9 cellular contexts compared by ENCODE assay signal in genomic region chr12:12901158-12901791, GRCh38. TPM values are rescaled to one million over a fixed set of nuclear protein-coding genes. Genes with fewer than 3 reads are reported as not detected.
A peak's percentile ranks its signal among the peaks of the same experiment; 100 is the strongest.
DNase-seq lines count a peak whose midpoint lies in the region; ATAC-seq, FAIRE-seq and TF ChIP-seq lines count a peak whose summit lies in the region.
"Had no signal": no experiment of that assay in that cellular context is flagged by ENCODE, and none has a peak within 500 bp of the region (broad histone marks: within the 10 kb centered on the region; RNA-seq: fewer than 3 reads in every experiment).

No MANE protein-coding gene starts in this region.

- H3K27me3 Mint-ChIP-seq in astrocyte (ENCODE audit: low read depth, unreplicated experiment), result no peaks in the 10 kb centered on the region

- H3K4me2 ChIP-seq in astrocyte (ENCODE audit: low read length), result peak overlapping the region; percentile 75

- H3K27me3 ChIP-seq in astrocyte (ENCODE audit: insufficient read depth, low read length) (no peaks in the 10 kb centered on the region), kidney epithelial cell (ENCODE audit: control insufficient read depth, insufficient read depth, low read length) (no peaks in the 10 kb centered on the region)

- no peaks in the 10 kb centered on the region for H3K36me3 ChIP-seq in astrocyte (ENCODE audit: insufficient read depth, low read length)
- no peaks in the 10 kb centered on the region for H3K36me3 ChIP-seq in kidney epithelial cell (ENCODE audit: control insufficient read depth, insufficient read depth, low read length)

- no peaks in the 10 kb centered on the region for H3K9me3 Mint-ChIP-seq in astrocyte (ENCODE audit: unreplicated experiment)

- peak overlapping the region; percentile 9 for H3K4me3 ChIP-seq in astrocyte (ENCODE audit: insufficient read depth, low read depth, low read length)
- H3K4me3 ChIP-seq in kidney epithelial cell (ENCODE audit: low read depth, low read length), result no peak overlapping the region

- peaks cover 2% of the 10 kb centered on the region for H3K36me3 Mint-ChIP-seq in astrocyte (ENCODE audit: low read depth, unreplicated experiment)

- FAIRE-seq in astrocyte (lab: Jason Lieb, UNC), result peak; percentile 82
- peak; percentile 91 for FAIRE-seq in urothelium cell line (lab: Jason Lieb, UNC)
- FAIRE-seq: TTC549 had no signal

- no peak overlapping the region for H3K4me3 Mint-ChIP-seq in astrocyte (ENCODE audit: unreplicated experiment)

- TF ChIP-seq CTCF in astrocyte (IDR thresholded peaks at IDR 0.05; ENCODE audit: insufficient read depth, low read depth, low read length) (no peak), kidney epithelial cell (IDR thresholded peaks at IDR 0.05; ENCODE audit: insufficient read depth, low read length, poor library complexity, severe bottlenecking) (no peak)

- DNase-seq in activated naive CD4-positive, alpha-beta T cell treated with anti-CD3 and anti-CD28 coated beads, Interleukin-2, amount 50 U/mL, for 16 hours, result peak; percentile 26
- DNase-seq in activated naive CD4-positive, alpha-beta T cell treated with Interleukin-2 at 50 U/mL for 16 hours, result no peak
- DNase-seq in astrocyte (ENCODE audit: low read depth) (peak; percentile 97), kidney epithelial cell (ENCODE audit: low read depth) (peak; percentile 93), urothelium cell line (ENCODE audit: low spot score) (peak; percentile 84), NCI-H526 (lab: John Stamatoyannopoulos, UW) (no peak), ureter (ENCODE audit: low spot score) (no peak)

- H4K20me1 ChIP-seq in astrocyte (ENCODE audit: insufficient read depth, low read length), result no peaks in the 10 kb centered on the region

- H3K79me2 ChIP-seq in astrocyte (ENCODE audit: insufficient read depth, low read length), result no peaks in the 10 kb centered on the region

- H3K9me3 ChIP-seq in astrocyte (ENCODE audit: insufficient read depth, low read depth, low read length), result no peaks in the 10 kb centered on the region

- peak overlapping the region; percentile 85 for H3K27ac Mint-ChIP-seq in astrocyte (ENCODE audit: unreplicated experiment)

- H3K9ac ChIP-seq in astrocyte (ENCODE audit: low read length), result peak overlapping the region; percentile 78

- peak overlapping the region; percentile 85 for H3K27ac ChIP-seq in astrocyte (ENCODE audit: low read depth, low read length)

- peaks cover 40% of the 10 kb centered on the region for H3K4me1 ChIP-seq in astrocyte (ENCODE audit: insufficient read depth, low read length)

- H3K4me1 Mint-ChIP-seq in astrocyte (ENCODE audit: low read depth, unreplicated experiment), result peaks cover 28% of the 10 kb centered on the region

- H2AFZ ChIP-seq in astrocyte (ENCODE audit: low read depth, low read length), result no peak overlapping the region

- ATAC-seq in GM21381 (IDR thresholded peaks at IDR 0.05; ENCODE audit: unreplicated experiment), result no peak

RNA-seq across cellular contexts. Expression of gene GPRC5A, which starts 9.9 kb away (rescaled TPM):
- total RNA-seq in astrocyte (4.2 and 12.5 TPM in 2 replicates), kidney epithelial cell (28.7 and 48.1 TPM in 2 replicates), ureter (26.2 TPM)

RNA-seq across cellular contexts. Expression of gene GPRC5D, which starts 50.7 kb away (rescaled TPM):
- not detected in 2 replicates for total RNA-seq in astrocyte
- total RNA-seq in kidney epithelial cell, result not detected in 2 replicates
- total RNA-seq in ureter, result 0.47 TPM

Comparison
In these comparisons a context has a peak if more than half of its experiments do, and no peak if none do; other contexts are left out.
1. DNase-seq: peak in activated naive CD4-positive, alpha-beta T cell treated with anti-CD3 and anti-CD28 coated beads, Interleukin-2, amount 50 U/mL, for 16 hours (single experiment), astrocyte (single experiment), kidney epithelial cell (single experiment) and urothelium cell line (single experiment); none in activated naive CD4-positive, alpha-beta T cell treated with Interleukin-2 at 50 U/mL for 16 hours (single experiment), NCI-H526 (0 of 2) and ureter (single experiment).